In the genomic region with DNA sequence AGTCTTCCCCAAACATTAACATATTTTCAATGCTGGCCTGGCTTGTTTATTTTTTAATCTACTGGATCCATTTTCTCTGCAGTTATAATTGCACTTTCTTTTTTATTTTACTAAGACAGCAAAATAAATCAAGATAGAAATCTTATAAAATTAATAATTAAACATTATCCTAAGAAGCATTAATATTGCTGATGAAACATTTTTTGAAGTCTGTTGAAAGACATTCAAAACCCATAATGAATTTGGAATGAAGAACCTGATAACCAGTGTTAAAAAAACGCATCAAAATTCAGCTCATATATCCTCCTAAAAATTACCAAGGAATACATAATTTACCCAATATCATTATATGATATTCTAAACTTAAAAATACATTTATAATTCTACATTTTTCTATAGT, we compare ENCODE assay signal across 25 cellular contexts.
"Had no signal": no experiment of that assay in that cellular context is flagged by ENCODE, and none has a peak within 500 bp of the region (broad histone marks: within the 10 kb centered on the region; RNA-seq: fewer than 3 reads in every experiment).

No MANE protein-coding gene starts in this region.

- H3K4me3 ChIP-seq: colonic mucosa, esophagus squamous epithelium, gastrocnemius medialis, heart right ventricle, left lung, lower lobe of right lung, mucosa of descending colon had no signal

- H3K27ac ChIP-seq: colonic mucosa, epithelial cell of prostate, esophagus squamous epithelium, gastrocnemius medialis, heart right ventricle, left lung, lower lobe of right lung had no signal

- H3K9me3 ChIP-seq: colonic mucosa, esophagus squamous epithelium, gastrocnemius medialis, left lung, lower lobe of right lung had no signal

- H3K36me3 ChIP-seq: colonic mucosa, esophagus squamous epithelium, gastrocnemius medialis, heart right ventricle, left lung, lower lobe of right lung had no signal

- H3K4me1 ChIP-seq: colonic mucosa, esophagus squamous epithelium, gastrocnemius medialis, heart right ventricle, left lung, lower lobe of right lung had no signal

- FAIRE-seq: islet of Langerhans, keratinocyte had no signal

- H3K27me3 ChIP-seq: colonic mucosa, esophagus squamous epithelium, gastrocnemius medialis, heart right ventricle, left lung had no signal

- DNase-seq: colonic mucosa; cortex of kidney; effector CD8-positive, alpha-beta T cell; effector memory CD8-positive, alpha-beta T cell; endodermal cell; erythroblast; esophagus squamous epithelium; foreskin fibroblast; foreskin melanocyte; gastrocnemius medialis; glutamatergic neuron; head of caudate nucleus; heart right ventricle; hippocampal formation; left cardiac atrium; left lung; left ventricle myocardium superior; lower lobe of right lung; mesenchymal stem cell; mucosa of descending colon; naive B cell had no signal

- ATAC-seq: effector memory CD8-positive, alpha-beta T cell; esophagus mucosa; gastrocnemius medialis; heart right ventricle; left cardiac atrium; left lung; left ventricle myocardium superior; lower lobe of right lung; mucosa of descending colon had no signal
